Comparison of ENCODE assay signal across 26 cellular contexts in the genomic region with DNA sequence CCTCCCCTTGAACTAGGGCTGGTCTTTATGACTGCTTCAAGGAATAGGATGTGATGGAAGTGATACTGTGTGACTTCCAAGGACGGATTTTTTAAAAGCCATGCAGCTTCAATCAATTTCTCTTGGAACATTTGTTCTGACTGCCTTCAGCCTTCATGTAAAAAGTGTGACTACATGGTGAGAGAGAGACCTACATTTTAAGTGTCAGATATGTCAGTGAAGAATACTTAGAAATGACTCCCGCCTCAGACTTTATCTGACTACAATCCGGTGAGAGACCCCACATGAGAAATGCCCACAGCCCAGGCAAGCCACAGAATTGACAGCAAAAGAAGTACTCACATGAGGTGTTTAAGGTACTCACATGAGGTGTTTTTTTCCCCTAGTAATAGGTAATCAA.
"Had no signal": no experiment of that assay in that cellular context is flagged by ENCODE, and none has a peak within 500 bp of the region (broad histone marks: within the 10 kb centered on the region; RNA-seq: fewer than 3 reads in every experiment).

No MANE protein-coding gene starts in this region.

- H3K9me3 ChIP-seq: ovary, prostate gland, right lobe of liver, sigmoid colon, stomach, thoracic aorta, thyroid gland, tibial nerve, upper lobe of left lung, vagina had no signal

- H3K27ac ChIP-seq: neural progenitor cell, ovary, parathyroid adenoma, prostate gland, right lobe of liver, sigmoid colon, stomach, thoracic aorta, thyroid gland, tibial nerve, upper lobe of left lung, vagina had no signal

- H3K27me3 ChIP-seq: neural progenitor cell, ovary, right lobe of liver, sigmoid colon, stomach, thyroid gland, tibial nerve, upper lobe of left lung, vagina had no signal

- H2AFZ ChIP-seq: neural progenitor cell, parathyroid adenoma had no signal

- H3K4me2 ChIP-seq: neural progenitor cell had no signal

- H3K9ac ChIP-seq: neural progenitor cell, parathyroid adenoma had no signal

- H3K36me3 ChIP-seq: neural progenitor cell, ovary, prostate gland, right lobe of liver, sigmoid colon, stomach, thoracic aorta, thyroid gland, tibial nerve, upper lobe of left lung, vagina had no signal

- H3K4me3 ChIP-seq: neural progenitor cell, ovary, prostate gland, right lobe of liver, sigmoid colon, stomach, thoracic aorta, thyroid gland, tibial nerve, upper lobe of left lung, vagina had no signal

- H3K4me1 ChIP-seq: neural progenitor cell, parathyroid adenoma, prostate gland, right lobe of liver, sigmoid colon, thyroid gland, upper lobe of left lung, vagina had no signal

- H3K79me2 ChIP-seq: parathyroid adenoma had no signal

- DNase-seq: naive B cell; naive thymus-derived CD8-positive, alpha-beta T cell; nephron progenitor cell; occipital lobe; ovary; posterior cingulate gyrus; right cardiac atrium; right lobe of liver; sigmoid colon; small intestine; stimulated activated CD4-positive, alpha-beta T cell treated with anti-CD3 and anti-CD28 coated beads, Interleukin-15, amount 100 ng/mL, for 24 hours; stimulated activated CD4-positive, alpha-beta T cell treated with anti-CD3 and anti-CD28 coated beads, Interleukin-2, amount 100 ng/mL, for 24 hours; stimulated activated CD4-positive, alpha-beta T cell treated with anti-CD3 and anti-CD28 coated beads, Interleukin-2, amount 100 ng/mL, for 48 hours; stimulated activated CD4-positive, alpha-beta T cell treated with anti-CD3 and anti-CD28 coated beads, Interleukin-4, amount 100 ng/mL, for 24 hours; stimulated activated naive B cell treated with anti-CD40 and anti-IgM and Interleukin-4, amounts not matched to agents 10 μg/mL and 1 μg/mL and 100 μg/mL, for 72 hours; stimulated activated naive CD4-positive, alpha-beta T cell treated with Interleukin-2 at 50 U/mL for 16 hours; stomach; thyroid gland; trophoblast cell; upper lobe of left lung had no signal
